ENCODE assay signal across 9 cellular contexts in the genomic region with DNA sequence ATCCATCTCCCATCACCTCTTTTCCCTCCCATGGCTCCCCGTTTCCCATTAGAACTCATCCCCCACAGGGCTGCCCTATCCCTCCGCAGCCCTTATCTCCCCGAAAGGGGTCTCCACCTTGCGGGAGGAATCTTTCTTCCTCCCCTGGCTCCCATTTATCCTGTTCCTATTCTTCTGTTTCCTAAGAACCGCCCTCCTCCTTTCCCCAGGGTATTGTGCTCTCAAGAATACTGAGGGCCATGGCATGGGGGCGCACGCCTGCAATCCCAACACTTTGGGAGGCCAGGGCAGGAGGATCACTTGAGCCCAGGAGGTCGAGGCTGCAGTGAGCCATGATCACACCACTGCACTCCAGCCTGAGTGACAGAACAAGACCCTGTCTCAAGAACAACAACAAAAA. TPM values are rescaled to one million over a fixed set of nuclear protein-coding genes. Genes with fewer than 3 reads are reported as not detected.
A peak's percentile ranks its signal among the peaks of the same experiment; 100 is the strongest.
DNase-seq lines count a peak whose midpoint lies in the region; ATAC-seq lines count a peak whose summit lies in the region.
"Had no signal": no experiment of that assay in that cellular context is flagged by ENCODE, and none has a peak within 500 bp of the region (broad histone marks: within the 10 kb centered on the region; RNA-seq: fewer than 3 reads in every experiment).

No MANE protein-coding gene starts in this region.

- H3K79me1 ChIP-seq in mesenchymal stem cell (replicated peaks; ENCODE audit: low read length, poor library complexity, severe bottlenecking): no peaks in the 10 kb centered on the region

- no peak overlapping the region for H3K23ac ChIP-seq in mesenchymal stem cell (ENCODE audit: low read length in 2 of 2)

- H3K9me3 ChIP-seq in mesenchymal stem cell (ENCODE audit: control insufficient read depth, low read length): no peaks in the 10 kb centered on the region
- H3K9me3 ChIP-seq in thymus (ENCODE audit: control insufficient read depth): no peaks in the 10 kb centered on the region

- DNase-seq in activated T-cell treated with anti-CD3 and anti-CD28 coated beads, Interleukin-2, amount 50 U/mL, for 72 hours: no peak
- DNase-seq in activated T-cell treated with anti-CD3 and anti-CD28 coated beads, Interleukin-2, amount 50 U/mL, for 1 hour: no peak
- no peak for DNase-seq in activated naive CD8-positive, alpha-beta T cell treated with anti-CD3 and anti-CD28 coated beads, Interleukin-2, amount 10 ng/mL, durations not matched to agents 7 days and 5 days
- no peak for DNase-seq in mesenchymal stem cell
- DNase-seq in head of caudate nucleus: no peak
- DNase-seq in SHP77 (lab: John Stamatoyannopoulos, UW): no peak
- DNase-seq: NCI-H1092 treated with DMSO at 0.1 percent for 48 hours had no signal

- no peak overlapping the region for H2AK5ac ChIP-seq in mesenchymal stem cell (ENCODE audit: low read length, severe bottlenecking)

- POLR2A ChIA-PET in activated naive CD8-positive, alpha-beta T cell treated with anti-CD3 and anti-CD28 coated beads, Interleukin-2, amount 10 ng/mL, durations not matched to agents 7 days and 5 days (lab: Charles Lee): interaction anchor here (0.9 to 9.6 kb wide), 16 partner anchors 9 to 980 kb away, joined by 3 to 166 read pairs (median 4); a partner anchor contains a TSS

- H3K4me1 ChIP-seq in mesenchymal stem cell (ENCODE audit: control insufficient read depth, insufficient read depth, low read depth, low read length) (peaks cover 7% of the 10 kb centered on the region), thymus (ENCODE audit: control insufficient read depth, insufficient read depth, low read length) (peaks cover 35% of the 10 kb centered on the region)

- no peaks in the 10 kb centered on the region for H3K9me3 Mint-ChIP-seq in activated T-cell treated with anti-CD3 and anti-CD28 coated beads, Interleukin-2, amount 50 U/mL, for 72 hours
- no peaks in the 10 kb centered on the region for H3K9me3 Mint-ChIP-seq in activated naive CD8-positive, alpha-beta T cell treated with anti-CD3 and anti-CD28 coated beads, Interleukin-2, amount 10 ng/mL, durations not matched to agents 7 days and 5 days

- H2BK15ac ChIP-seq in mesenchymal stem cell (ENCODE audit: low read depth, poor library complexity, severe bottlenecking): no peak overlapping the region

- 82% methylated on average over 8 of the region's 8 CpGs for WGBS in mesenchymal stem cell
- 78% methylated on average over 8 of the region's 8 CpGs for WGBS in thymus

- no peaks in the 10 kb centered on the region for H3K36me3 Mint-ChIP-seq in activated T-cell treated with anti-CD3 and anti-CD28 coated beads, Interleukin-2, amount 50 U/mL, for 72 hours (ENCODE audit: insufficient read depth in 2 of 2)
- peaks cover 22% of the 10 kb centered on the region for H3K36me3 Mint-ChIP-seq in activated naive CD8-positive, alpha-beta T cell treated with anti-CD3 and anti-CD28 coated beads, Interleukin-2, amount 10 ng/mL, durations not matched to agents 7 days and 5 days

- peak overlapping the region; percentile 90 to 93 for H3K4me3 Mint-ChIP-seq in activated T-cell treated with anti-CD3 and anti-CD28 coated beads, Interleukin-2, amount 50 U/mL, for 72 hours
- peak overlapping the region; percentile 88 for H3K4me3 Mint-ChIP-seq in activated naive CD8-positive, alpha-beta T cell treated with anti-CD3 and anti-CD28 coated beads, Interleukin-2, amount 10 ng/mL, durations not matched to agents 7 days and 5 days

- H3K4me2 ChIP-seq in mesenchymal stem cell (ENCODE audit: low read length, poor library complexity, severe bottlenecking): no peak overlapping the region

- H3K4ac ChIP-seq in mesenchymal stem cell (ENCODE audit: low read depth in 1 of 2, low read length in 2 of 2): no peak overlapping the region

- H3K4me1 Mint-ChIP-seq in activated T-cell treated with anti-CD3 and anti-CD28 coated beads, Interleukin-2, amount 50 U/mL, for 72 hours (ENCODE audit: low read depth): peaks cover 46% of the 10 kb centered on the region
- H3K4me1 Mint-ChIP-seq in activated naive CD8-positive, alpha-beta T cell treated with anti-CD3 and anti-CD28 coated beads, Interleukin-2, amount 10 ng/mL, durations not matched to agents 7 days and 5 days: peaks cover 57% of the 10 kb centered on the region

- H3K27me3 Mint-ChIP-seq in activated T-cell treated with anti-CD3 and anti-CD28 coated beads, Interleukin-2, amount 50 U/mL, for 72 hours (ENCODE audit: low read depth): no peaks in the 10 kb centered on the region
- H3K27me3 Mint-ChIP-seq in activated naive CD8-positive, alpha-beta T cell treated with anti-CD3 and anti-CD28 coated beads, Interleukin-2, amount 10 ng/mL, durations not matched to agents 7 days and 5 days: no peaks in the 10 kb centered on the region

- no peak overlapping the region for H3K14ac ChIP-seq in mesenchymal stem cell (ENCODE audit: low read length in 2 of 2)

- no peak overlapping the region for H3K18ac ChIP-seq in mesenchymal stem cell (ENCODE audit: low read depth in 1 of 2, low read length in 2 of 2)

- no peak overlapping the region for H2BK12ac ChIP-seq in mesenchymal stem cell (ENCODE audit: low read length in 2 of 2)

- no peak overlapping the region for H2AFZ ChIP-seq in mesenchymal stem cell (ENCODE audit: low read depth, low read length)

- H4K91ac ChIP-seq in mesenchymal stem cell (ENCODE audit: low read length): no peak overlapping the region

- H3K4me3 ChIP-seq in mesenchymal stem cell (ENCODE audit: insufficient read depth in 1 of 2, low read depth in 1 of 2, low read length in 2 of 2) (peak overlapping the region in 1 of 2 experiments; percentile 76), thymus (ENCODE audit: low read length) (peak overlapping the region; percentile 69)

- H3K36me3 ChIP-seq in mesenchymal stem cell (ENCODE audit: control insufficient read depth in 1 of 2, insufficient read depth in 2 of 2, low read depth in 1 of 2, low read length in 2 of 2): peaks cover 0 to 3% of the 10 kb centered on the region in 2 experiments
- no peaks in the 10 kb centered on the region for H3K36me3 ChIP-seq in thymus (ENCODE audit: control insufficient read depth, insufficient read depth)

- no peak overlapping the region for H2BK5ac ChIP-seq in mesenchymal stem cell (ENCODE audit: low read depth, low read length, poor library complexity, severe bottlenecking)

- no peak overlapping the region for H2BK120ac ChIP-seq in mesenchymal stem cell (ENCODE audit: low read depth, low read length)

- intact Hi-C loops in head of caudate nucleus (cut with DNase I): no loop called here

- H3K27ac Mint-ChIP-seq in activated T-cell treated with anti-CD3 and anti-CD28 coated beads, Interleukin-2, amount 50 U/mL, for 72 hours: peak overlapping the region; percentile 92
- H3K27ac Mint-ChIP-seq in activated naive CD8-positive, alpha-beta T cell treated with anti-CD3 and anti-CD28 coated beads, Interleukin-2, amount 10 ng/mL, durations not matched to agents 7 days and 5 days: peak overlapping the region; percentile 96

- H3K27me3 ChIP-seq in mesenchymal stem cell (ENCODE audit: control insufficient read depth in 1 of 2, insufficient read depth in 1 of 2, low read length in 2 of 2) (peaks cover 0 to 65% of the 10 kb centered on the region in 2 experiments), thymus (ENCODE audit: control insufficient read depth, insufficient read depth) (no peaks in the 10 kb centered on the region)

- H3K27ac ChIP-seq in mesenchymal stem cell (ENCODE audit: low read length, poor library complexity, severe bottlenecking): no peak overlapping the region
- H3K27ac ChIP-seq in thymus (ENCODE audit: low read depth): no peak overlapping the region

- no peak for ATAC-seq in activated T-cell treated with anti-CD3 and anti-CD28 coated beads, Interleukin-2, amount 50 U/mL, for 72 hours (replicated peaks in 1 of 2)
- no peak for ATAC-seq in activated naive CD8-positive, alpha-beta T cell treated with anti-CD3 and anti-CD28 coated beads, Interleukin-2, amount 10 ng/mL, durations not matched to agents 7 days and 5 days (ENCODE audit: low read depth)
- ATAC-seq in HG02610 (IDR thresholded peaks at IDR 0.05; ENCODE audit: unreplicated experiment): no peak

- no peak overlapping the region for H4K8ac ChIP-seq in mesenchymal stem cell (ENCODE audit: low read length)

- H3K9ac ChIP-seq in mesenchymal stem cell (ENCODE audit: low read length): peak overlapping the region; percentile 89

RNA-seq across cellular contexts. Expression of a gene that starts 0.7 kb away (rescaled TPM):
- total RNA-seq in activated T-cell treated with anti-CD3 and anti-CD28 coated beads, Interleukin-2, amount 50 U/mL, for 72 hours: 10 to 100 TPM; 28.7 to 31.9 TPM
- 10 to 100 TPM; 15.3 to 18.4 TPM for total RNA-seq in activated naive CD8-positive, alpha-beta T cell treated with anti-CD3 and anti-CD28 coated beads, Interleukin-2, amount 10 ng/mL, durations not matched to agents 7 days and 5 days
- 0.47 TPM for polyA plus RNA-seq in mesenchymal stem cell (2013, experiment 1 of 2)
- 0.32 TPM for polyA plus RNA-seq in mesenchymal stem cell (2013, experiment 2 of 2)
- polyA plus RNA-seq in thymus: 23.6 TPM

RNA-seq across cellular contexts. Expression of a gene that starts 12.5 kb away (rescaled TPM):
- total RNA-seq in activated T-cell treated with anti-CD3 and anti-CD28 coated beads, Interleukin-2, amount 50 U/mL, for 72 hours: 10 to 100 TPM; 39.9 to 45.5 TPM
- total RNA-seq in activated naive CD8-positive, alpha-beta T cell treated with anti-CD3 and anti-CD28 coated beads, Interleukin-2, amount 10 ng/mL, durations not matched to agents 7 days and 5 days: 10 to 100 TPM; 42.2 to 42.8 TPM
- polyA plus RNA-seq in mesenchymal stem cell (2013, experiment 1 of 2): 22.3 TPM
- 21.5 TPM for polyA plus RNA-seq in mesenchymal stem cell (2013, experiment 2 of 2)
- 32.8 TPM for polyA plus RNA-seq in thymus

RNA-seq across cellular contexts. Expression of a gene that starts 33.2 kb away (rescaled TPM):
- total RNA-seq in activated T-cell treated with anti-CD3 and anti-CD28 coated beads, Interleukin-2, amount 50 U/mL, for 72 hours: 10 to 100 TPM; 61.4 to 65.6 TPM
- total RNA-seq in activated naive CD8-positive, alpha-beta T cell treated with anti-CD3 and anti-CD28 coated beads, Interleukin-2, amount 10 ng/mL, durations not matched to agents 7 days and 5 days: 100 to 1,000 TPM; 174 to 195 TPM
- not detected for polyA plus RNA-seq in mesenchymal stem cell (2013, experiment 1 of 2)
- polyA plus RNA-seq in mesenchymal stem cell (2013, experiment 2 of 2): not detected
- polyA plus RNA-seq in thymus: 42.2 TPM

RNA-seq across cellular contexts. Expression of a gene that starts 40.3 kb away (rescaled TPM):
- 1,000 to 10,000 TPM; 5,353 to 9,709 TPM for total RNA-seq in activated T-cell treated with anti-CD3 and anti-CD28 coated beads, Interleukin-2, amount 50 U/mL, for 72 hours
- over 10,000 TPM; 10,447 to 10,452 TPM for total RNA-seq in activated naive CD8-positive, alpha-beta T cell treated with anti-CD3 and anti-CD28 coated beads, Interleukin-2, amount 10 ng/mL, durations not matched to agents 7 days and 5 days
- not detected for polyA plus RNA-seq in mesenchymal stem cell (2013, experiment 1 of 2)
- polyA plus RNA-seq in mesenchymal stem cell (2013, experiment 2 of 2): not detected
- 13.0 TPM for polyA plus RNA-seq in thymus

RNA-seq across cellular contexts. Expression of a gene that starts 40.5 kb away (rescaled TPM):
- total RNA-seq in activated T-cell treated with anti-CD3 and anti-CD28 coated beads, Interleukin-2, amount 50 U/mL, for 72 hours: 10 to 100 TPM in 1 of 2 donors, 1 to 10 TPM in 1; 9.5 to 10.8 TPM
- 10 to 100 TPM; 32.7 to 36.3 TPM for total RNA-seq in activated naive CD8-positive, alpha-beta T cell treated with anti-CD3 and anti-CD28 coated beads, Interleukin-2, amount 10 ng/mL, durations not matched to agents 7 days and 5 days
- polyA plus RNA-seq in mesenchymal stem cell (2013, experiment 1 of 2): 21.7 TPM
- polyA plus RNA-seq in mesenchymal stem cell (2013, experiment 2 of 2): 20.5 TPM
- polyA plus RNA-seq in thymus: 43.2 TPM
